ENCODE assay signal across 8 cellular contexts in the genomic region with DNA sequence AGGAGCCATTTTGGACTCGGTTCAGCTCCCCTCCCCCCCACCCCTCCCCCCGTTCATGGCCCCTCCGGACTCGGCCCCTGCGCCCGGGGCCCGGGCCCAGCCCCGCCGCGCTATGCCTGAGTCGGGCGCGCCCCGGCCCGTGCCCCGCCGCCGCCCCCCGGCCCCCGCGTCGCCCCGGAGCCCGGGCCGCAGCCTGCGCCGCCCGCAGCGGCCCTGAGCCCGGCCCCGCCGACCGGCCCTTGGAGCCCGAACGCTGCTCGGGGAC. TPM values are rescaled to one million over a fixed set of nuclear protein-coding genes. Genes with fewer than 3 reads are reported as not detected.
DNase-seq lines count a peak whose midpoint lies in the region; ATAC-seq, FAIRE-seq and TF ChIP-seq lines count a peak whose summit lies in the region.

No MANE protein-coding gene starts in this region.

- peak overlapping the region; percentile 93 for H3K9ac ChIP-seq in ES-I3 (ENCODE audit: low read depth, low read length)
- H3K9ac ChIP-seq in endothelial cell of umbilical vein (replicated peaks; ENCODE audit: extremely low read depth, insufficient read depth, low read length): peak overlapping the region; percentile 82

- peak overlapping the region; percentile 70 for H2AFZ ChIP-seq in endothelial cell of umbilical vein (ENCODE audit: low read depth, low read length)

- no peaks in the 10 kb centered on the region for H3K36me3 ChIP-seq in ES-I3 (ENCODE audit: insufficient read depth, low read length)
- H3K36me3 ChIP-seq in endothelial cell of umbilical vein (ENCODE audit: control insufficient read depth in 2 of 2, extremely low read depth in 1 of 2, insufficient read depth in 2 of 2, low read length in 2 of 2): no peaks in the 10 kb centered on the region
- no peaks in the 10 kb centered on the region for H3K36me3 ChIP-seq in pancreas

- TF ChIP-seq CTCF in NB4 (IDR thresholded peaks at IDR 0.05; ENCODE audit: low read depth, low read length) (no peak), endothelial cell of umbilical vein (IDR thresholded peaks at IDR 0.05; ENCODE audit: extremely low read depth in 1 of 2, insufficient read depth in 1 of 2, low read depth in 1 of 2, low read length in 2 of 2) (no peak), pancreas (IDR thresholded peaks at IDR 0.05) (no peak)

- ATAC-seq in pancreas (no peak), HG03432 (IDR thresholded peaks at IDR 0.05; ENCODE audit: unreplicated experiment) (no peak)

- peaks cover 16% of the 10 kb centered on the region; the same call in 1 of the 2 replicates for H3K4me1 ChIP-seq in ES-I3 (ENCODE audit: insufficient read depth, low read length)
- no peaks in the 10 kb centered on the region for H3K4me1 ChIP-seq in endothelial cell of umbilical vein (ENCODE audit: control insufficient read depth, extremely low read depth, insufficient read depth, low read length)
- H3K4me1 ChIP-seq in pancreas: peaks cover 18 to 31% (median 28%) of the 10 kb centered on the region in 3 donors

- WGBS in pancreas, 2 donors: 0 to 1% methylated on average over 13 to 36 of the region's 36 CpGs

- H4K20me1 ChIP-seq in endothelial cell of umbilical vein (replicated peaks; ENCODE audit: control insufficient read depth, extremely low read depth, insufficient read depth, low read length): peaks cover 2% of the 10 kb centered on the region

- H3K9me3 ChIP-seq in ES-I3 (ENCODE audit: control insufficient read depth, insufficient read depth, low read length): no peaks in the 10 kb centered on the region; the same call in 1 of the 2 replicates
- H3K9me3 ChIP-seq in endothelial cell of umbilical vein (replicated peaks; ENCODE audit: control insufficient read depth, insufficient read depth, low read length): no peaks in the 10 kb centered on the region
- H3K9me3 ChIP-seq in pancreas: no peaks in the 10 kb centered on the region

- H3K27me3 ChIP-seq in endothelial cell of umbilical vein (ENCODE audit: control insufficient read depth in 2 of 2, insufficient read depth in 2 of 2, low read length in 2 of 2) (no peaks in the 10 kb centered on the region), pancreas (no peaks in the 10 kb centered on the region)

- dilution Hi-C loops in endothelial cell of umbilical vein (cut with MboI; ENCODE audit: extremely low pct_ligation_motif_present, low sequenced_read_pairs): no loop called here

- peaks cover 5% of the 10 kb centered on the region for H3K79me2 ChIP-seq in endothelial cell of umbilical vein (ENCODE audit: control insufficient read depth, insufficient read depth, low read length)

- H3K9me1 ChIP-seq in endothelial cell of umbilical vein (replicated peaks; ENCODE audit: control insufficient read depth, extremely low read depth, insufficient read depth, low read length): no peaks in the 10 kb centered on the region

- peak overlapping the region; percentile 81 for H3K4me2 ChIP-seq in endothelial cell of umbilical vein (ENCODE audit: insufficient read depth, low read length)

- intact Hi-C loops in endothelial cell of umbilical vein (cut with micrococcal nuclease): no loop called here
- intact Hi-C loops in pancreas (cut with DNase I): no loop called here

- no peak for TF ChIP-seq POLR2A in NB4 (IDR thresholded peaks at IDR 0.05; ENCODE audit: extremely low read depth, insufficient read length)
- no peak for TF ChIP-seq POLR2A in endothelial cell of umbilical vein (IDR thresholded peaks at IDR 0.05; ENCODE audit: low read depth, low read length)

- DNase-seq in NB4 (ENCODE audit: low read depth): no peak
- no peak for DNase-seq in endothelial cell of umbilical vein (ENCODE audit: low read depth, low spot score)
- no peak for DNase-seq in pancreas
- no peak for DNase-seq in stimulated activated CD4-positive, alpha-beta T cell treated with anti-CD3 and anti-CD28 coated beads, Interleukin-1b, Interleukin-23, amount 100 ng/mL, for 48 hours
- no peak for DNase-seq in NCI-H1105 (lab: John Stamatoyannopoulos, UW)
- no peak for DNase-seq in SHP77 (lab: John Stamatoyannopoulos, UW)

- H3K4me3 ChIP-seq in NB4 (ENCODE audit: low read depth, low read length) (peak overlapping the region; percentile 32), endothelial cell of umbilical vein (replicated peaks in 1 of 3; ENCODE audit: insufficient read depth in 1 of 3, low read depth in 1 of 3, low read length in 3 of 3) (peak overlapping the region; percentile 37 to 85 (median 68)), pancreas (peak overlapping the region; percentile 57 to 83 (median 70))

- POLR2A ChIA-PET in endothelial cell of umbilical vein (lab: Charles Lee): no interaction called here

- BruUV-seq in endothelial cell of umbilical vein (replicated peaks; lab: Mats Ljungman, UMichigan): no TSS peak

- no peak for FAIRE-seq in endothelial cell of umbilical vein (lab: Jason Lieb, UNC)
- no peak for FAIRE-seq in pancreas (lab: Jason Lieb, UNC)

- CTCF ChIA-PET in endothelial cell of umbilical vein (lab: Charles Lee): interaction anchor here (0.7 to 2.0 kb wide), 4 partner anchors 26 to 317 kb away, joined by 3 to 14 read pairs (median 4); partner anchors contain the start of genes ACAA1, EXOG and XYLB

- H3K27ac ChIP-seq in endothelial cell of umbilical vein (ENCODE audit: insufficient read depth, low read depth, low read length): peak overlapping the region; percentile 45
- H3K27ac ChIP-seq in pancreas: peak overlapping the region; percentile 76 to 92 (median 90)

TF ChIP-seq in endothelial cell of umbilical vein, 7 proteins besides CTCF, POLR2A, EP300 and RAD21:
- TF ChIP-seq GATA2 (IDR thresholded peaks at IDR 0.05; ENCODE audit: insufficient read depth, insufficient read length, low read depth, low read length) (no peak), MYC (IDR thresholded peaks at IDR 0.05; ENCODE audit: low read depth, low read length) (no peak), POLR2AphosphoS5 (IDR thresholded peaks at IDR 0.05; ENCODE audit: insufficient read depth, low read depth, low read length) (no peak), FOS (IDR thresholded peaks at IDR 0.05; ENCODE audit: borderline replicate concordance, insufficient read depth, low read length) (no peak), MAX (IDR thresholded peaks at IDR 0.05; ENCODE audit: insufficient read depth, insufficient read length) (no peak), EZH2 (IDR thresholded peaks at IDR 0.05; ENCODE audit: borderline replicate concordance, low read depth, low read length, severe bottlenecking) (no peak), JUN (IDR thresholded peaks at IDR 0.05; ENCODE audit: borderline replicate concordance, insufficient read depth, insufficient read length, low read depth) (no peak)

RNA-seq across cellular contexts. Expression of gene ACVR2B, which starts 0.2 kb away (rescaled TPM):
- total RNA-seq in endothelial cell of umbilical vein (4.9 and 5.6 TPM in 2 replicates), pancreas (10 to 100 TPM in 1 of 6 donors, 1 to 10 TPM in 5; 4.1 to 10.9 (median 5.8) TPM)
- polyA plus RNA-seq in endothelial cell of umbilical vein (1.6 and 2.0 TPM in 2 replicates), pancreas (1 to 10 TPM; 1.3 to 2.1 TPM)
- polyA plus RNA-seq in endothelial cell of umbilical vein (2011; cell fraction: cytosol; rRNA removed): 1.5 and 1.6 TPM in 2 replicates
- polyA plus RNA-seq in endothelial cell of umbilical vein (2011; cell fraction: nucleus; rRNA removed): 4.8 TPM in 2 replicates
- 0.86 and 1.2 TPM in 2 replicates for polyA plus RNA-seq in endothelial cell of umbilical vein (2012)
- polyA minus RNA-seq in endothelial cell of umbilical vein: 8.8 and 10.5 TPM in 2 replicates
- polyA minus RNA-seq in endothelial cell of umbilical vein (2011; cell fraction: cytosol; rRNA and poly(A)+ RNA removed): 6.3 TPM
- 8.2 and 10.6 TPM in 2 replicates for polyA minus RNA-seq in endothelial cell of umbilical vein (2011; cell fraction: nucleus; rRNA and poly(A)+ RNA removed)

RNA-seq across cellular contexts. Expression of gene EXOG, which starts 42.3 kb away (rescaled TPM):
- total RNA-seq in endothelial cell of umbilical vein (21.8 and 21.9 TPM in 2 replicates), pancreas (1 to 10 TPM; 3.7 to 6.6 (median 4.3) TPM)
- polyA plus RNA-seq in endothelial cell of umbilical vein (8.5 and 10.8 TPM in 2 replicates), pancreas (10 to 100 TPM in 1 of 2 donors, 1 to 10 TPM in 1; 6.4 to 10.3 TPM)
- polyA plus RNA-seq in endothelial cell of umbilical vein (2011; cell fraction: cytosol; rRNA removed): 8.4 and 10.2 TPM in 2 replicates
- 32.8 and 46.6 TPM in 2 replicates for polyA plus RNA-seq in endothelial cell of umbilical vein (2011; cell fraction: nucleus; rRNA removed)
- 11.3 and 16.2 TPM in 2 replicates for polyA plus RNA-seq in endothelial cell of umbilical vein (2012)
- polyA minus RNA-seq in endothelial cell of umbilical vein: 11.0 and 12.1 TPM in 2 replicates
- polyA minus RNA-seq in endothelial cell of umbilical vein (2011; cell fraction: cytosol; rRNA and poly(A)+ RNA removed): 4.0 TPM
- 22.2 and 35.2 TPM in 2 replicates for polyA minus RNA-seq in endothelial cell of umbilical vein (2011; cell fraction: nucleus; rRNA and poly(A)+ RNA removed)
